26 cellular contexts compared by ENCODE assay signal in the genomic region with DNA sequence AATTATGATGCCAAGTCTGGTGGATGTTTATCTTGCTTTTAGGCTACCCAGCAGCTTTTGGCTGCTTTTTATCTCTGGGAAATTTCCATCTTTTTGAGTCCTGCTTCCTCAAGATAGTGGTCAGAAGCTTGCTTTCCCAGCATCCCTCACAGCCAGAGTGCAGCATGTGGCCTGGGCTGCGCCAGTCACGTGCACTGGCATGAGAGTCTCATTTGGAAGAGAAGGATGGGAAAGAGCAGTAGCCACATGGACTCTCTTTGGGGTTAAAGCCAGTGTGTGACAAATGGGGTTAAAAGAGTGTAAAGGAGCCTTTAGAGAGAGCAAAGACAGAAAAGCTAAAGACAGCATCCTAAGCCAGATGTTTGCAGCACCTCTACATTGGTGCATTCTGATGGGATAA. TPM values are rescaled to one million over a fixed set of nuclear protein-coding genes. Genes with fewer than 3 reads are reported as not detected.
"Had no signal": no experiment of that assay in that cellular context is flagged by ENCODE, and none has a peak within 500 bp of the region (broad histone marks: within the 10 kb centered on the region; RNA-seq: fewer than 3 reads in every experiment).

No MANE protein-coding gene starts in this region.

- H3K4me3 ChIP-seq: ascending aorta, coronary artery, gastrocnemius medialis, heart left ventricle had no signal

- ATAC-seq: activated CD4-positive, CD25-positive, alpha-beta regulatory T cell treated with anti-CD3 and anti-CD28 coated beads, Interleukin-2, amount 50 U/mL, for 24 hours; activated CD8-positive, alpha-beta T cell treated with anti-CD3 and anti-CD28 coated beads for 36 hours; activated T-cell treated with anti-CD3 and anti-CD28 coated beads, Interleukin-2, amount 50 U/mL, for 4 hours; activated T-helper 17 cell treated with anti-CD3 and anti-CD28 coated beads, Interleukin-2, amount 50 U/mL, for 72 hours; effector memory CD8-positive, alpha-beta T cell; gastrocnemius medialis; heart left ventricle; T-helper 17 cell had no signal

- H3K9me3 ChIP-seq: ascending aorta, gastrocnemius medialis had no signal

- H3K36me3 ChIP-seq: ascending aorta, gastrocnemius medialis, heart left ventricle, WERI-Rb-1 had no signal

- H3K27me3 ChIP-seq: ascending aorta, gastrocnemius medialis had no signal

- DNase-seq: activated B cell treated with CpG ODN at 0.5 μM for 24 hours; activated CD4-positive, alpha-beta T cell treated with anti-CD3 and anti-CD28 coated beads for 48 hours; activated CD4-positive, alpha-beta T cell treated with anti-CD3 and anti-CD28 coated beads, Interleukin-2, amount 50 U/mL, for 1 hour; activated CD4-positive, alpha-beta T cell treated with anti-CD3 and anti-CD28 coated beads, Interleukin-2, amount 50 U/mL, for 48 hours; activated CD8-positive, alpha-beta memory T cell treated with anti-CD3 and anti-CD28 coated beads for 24 hours; activated CD8-positive, alpha-beta T cell treated with anti-CD3 and anti-CD28 coated beads for 36 hours; activated effector memory CD4-positive, alpha-beta T cell treated with Interleukin-2 at 50 U/mL for 16 hours; activated gamma-delta T cell treated with Interleukin-2 at 50 U/mL for 16 hours; activated naive CD4-positive, alpha-beta T cell treated with Interleukin-2 at 50 U/mL for 16 hours; activated naive CD8-positive, alpha-beta T cell treated with anti-CD3 and anti-CD28 coated beads, Interleukin-2, amount 10 ng/mL, durations not matched to agents 7 days and 5 days; activated T-cell treated with anti-CD3 and anti-CD28 coated beads, Interleukin-2, amount 50 U/mL, for 4 hours; effector CD4-positive, alpha-beta T cell; effector memory CD8-positive, alpha-beta T cell; foreskin fibroblast; gastrocnemius medialis; glutamatergic neuron; heart left ventricle; T-helper 1 cell; T-helper 17 cell; T1000; WERI-Rb-1 had no signal

- H3K27ac ChIP-seq: ascending aorta, coronary artery, gastrocnemius medialis, heart left ventricle, WERI-Rb-1 had no signal

- H3K4me1 ChIP-seq: ascending aorta, gastrocnemius medialis, heart left ventricle had no signal

RNA-seq across cellular contexts. Expression of gene GPR39, which starts 12.7 kb away (rescaled TPM):
- total RNA-seq: activated B cell treated with CpG ODN at 0.5 μM for 24 hours; activated CD8-positive, alpha-beta T cell treated with anti-CD3 and anti-CD28 coated beads for 36 hours; activated naive CD8-positive, alpha-beta T cell treated with anti-CD3 and anti-CD28 coated beads, Interleukin-2, amount 10 ng/mL, durations not matched to agents 7 days and 5 days; activated T-cell treated with anti-CD3 and anti-CD28 coated beads, Interleukin-2, amount 50 U/mL, for 4 hours; activated T-helper 17 cell treated with anti-CD3 and anti-CD28 coated beads, Interleukin-2, amount 50 U/mL, for 72 hours; cardiac septum; heart left ventricle had no signal
